In genomic region chr7:42345478-42346299, GRCh38 we compare ENCODE assay signal across 17 cellular contexts.
"Had no signal": no experiment of that assay in that cellular context is flagged by ENCODE, and none has a peak within 500 bp of the region (broad histone marks: within the 10 kb centered on the region; RNA-seq: fewer than 3 reads in every experiment).

No MANE protein-coding gene starts in this region.

- H3K27ac ChIP-seq: heart right ventricle, left ventricle myocardium inferior, lower lobe of right lung, neutrophil, tibial artery, upper lobe of left lung, uterus had no signal

- H3K9me3 ChIP-seq: heart right ventricle, left ventricle myocardium inferior, lower lobe of right lung, neutrophil, tibial artery, upper lobe of left lung, uterus had no signal

- H3K36me3 ChIP-seq: heart right ventricle, left ventricle myocardium inferior, lower lobe of right lung, neutrophil, tibial artery, upper lobe of left lung, uterus had no signal

- DNase-seq: effector memory CD4-positive, alpha-beta T cell; heart right ventricle; hypothalamus; immature natural killer cell; left ventricle myocardium inferior; lower lobe of right lung; mesendoderm; naive thymus-derived CD4-positive, alpha-beta T cell; right cardiac atrium; small intestine; stimulated activated CD4-positive, alpha-beta T cell treated with anti-CD3 and anti-CD28 coated beads, Interleukin-12 subunit alpha, Interleukin-12 subunit beta, amount 100 ng/mL, for 4 hours; stimulated activated naive CD4-positive, alpha-beta T cell treated with Interleukin-2 at 50 U/mL for 16 hours; tibial artery; upper lobe of left lung; uterus had no signal

- ATAC-seq: esophagus mucosa; heart right ventricle; naive thymus-derived CD4-positive, alpha-beta T cell; right cardiac atrium had no signal

- H3K27me3 ChIP-seq: heart right ventricle, neutrophil, tibial artery, upper lobe of left lung, uterus had no signal

- H3K4me3 ChIP-seq: heart right ventricle, left ventricle myocardium inferior, lower lobe of right lung, tibial artery, upper lobe of left lung, uterus had no signal

- H3K4me1 ChIP-seq: left ventricle myocardium inferior, tibial artery had no signal
